Comparison of ENCODE assay signal across 14 cellular contexts in the genomic region with DNA sequence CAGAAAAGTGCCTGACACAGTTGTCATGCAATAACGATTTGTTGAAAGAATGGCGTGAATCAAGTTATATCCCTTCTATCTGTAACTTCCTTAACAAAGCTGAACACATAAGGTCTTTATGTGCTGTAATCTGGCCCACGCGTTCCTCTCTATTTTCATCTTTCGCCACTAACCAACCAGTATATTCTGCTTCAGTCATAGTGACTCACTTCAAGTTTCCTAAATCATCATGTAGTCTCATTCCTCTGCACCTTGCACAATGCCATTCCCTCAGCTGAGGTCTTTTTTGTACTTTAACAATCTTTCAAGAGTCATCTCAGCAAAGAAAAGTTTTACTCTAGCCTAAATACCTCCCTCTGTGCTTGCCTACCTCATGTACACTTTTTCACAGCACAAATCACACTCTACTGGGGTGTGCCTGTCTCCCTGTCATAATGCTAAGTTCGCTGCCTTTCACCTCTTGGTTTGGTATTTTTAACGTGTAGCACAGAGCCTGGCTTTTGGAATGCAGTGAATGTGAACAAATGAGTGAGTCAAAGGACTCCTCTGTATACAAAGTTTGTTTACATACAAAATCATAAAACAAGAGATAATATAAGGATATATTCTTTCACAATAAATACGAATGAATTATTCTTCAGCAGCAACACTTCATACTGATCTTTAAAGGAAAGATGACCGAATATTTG. TPM values are rescaled to one million over a fixed set of nuclear protein-coding genes. Genes with fewer than 3 reads are reported as not detected.
DNase-seq lines count a peak whose midpoint lies in the region; ATAC-seq and TF ChIP-seq lines count a peak whose summit lies in the region.
"Had no signal": no experiment of that assay in that cellular context is flagged by ENCODE, and none has a peak within 500 bp of the region (broad histone marks: within the 10 kb centered on the region; RNA-seq: fewer than 3 reads in every experiment).

No MANE protein-coding gene starts in this region.

- no peak overlapping the region for H3K18ac ChIP-seq in trophoblast cell (ENCODE audit: low read length)

- H3K27me3 ChIP-seq in brain microvascular endothelial cell (replicated peaks) (no peaks in the 10 kb centered on the region), trophoblast cell (ENCODE audit: insufficient read depth, low read length) (no peaks in the 10 kb centered on the region)

- in situ Hi-C loops in brain microvascular endothelial cell (cut with HindIII; ENCODE audit: low pct_ligation_motif_present, low sequenced_read_pairs), result no loop called here

- H2AFZ ChIP-seq in trophoblast cell (ENCODE audit: insufficient read depth, low read length, poor library complexity), result no peak overlapping the region

- no peak overlapping the region for H3K9ac ChIP-seq in trophoblast cell (ENCODE audit: low read length)

- H3K27me3 Mint-ChIP-seq in T-cell, result peaks cover 5 to 7% of the 10 kb centered on the region in 2 donors
- H3K27me3 Mint-ChIP-seq in stimulated activated naive B cell treated with anti-CD40 and anti-IgM and Interleukin-4, amounts not matched to agents 10 μg/mL and 1 μg/mL and 100 μg/mL, for 72 hours, result peaks cover 0 to 11% of the 10 kb centered on the region in 2 donors
- H3K27me3 Mint-ChIP-seq: activated naive CD8-positive, alpha-beta T cell had no signal

- no peak overlapping the region for H4K12ac ChIP-seq in trophoblast cell (ENCODE audit: low read depth, low read length)

- H3K36me3 ChIP-seq in brain microvascular endothelial cell (replicated peaks) (no peaks in the 10 kb centered on the region), trophoblast cell (ENCODE audit: control insufficient read depth in 1 of 2, insufficient read depth in 2 of 2, low read length in 2 of 2) (no peaks in the 10 kb centered on the region)
- H3K36me3 ChIP-seq: thoracic aorta had no signal

- H3K23ac ChIP-seq in trophoblast cell (ENCODE audit: low read length), result no peak overlapping the region

- peaks cover 6% of the 10 kb centered on the region for H3K79me1 ChIP-seq in trophoblast cell (ENCODE audit: low read length)

- H3K14ac ChIP-seq in trophoblast cell (ENCODE audit: low read length), result no peak overlapping the region

- no peak overlapping the region for H2AK5ac ChIP-seq in trophoblast cell (ENCODE audit: low read length)

- H3K4me2 ChIP-seq in trophoblast cell (ENCODE audit: low read length), result no peak overlapping the region

- no peak for TF ChIP-seq CTCF in brain microvascular endothelial cell (IDR thresholded peaks at IDR 0.05; ENCODE audit: low read depth, low read length, missing control alignments)

- no peak overlapping the region for H3K4me3 ChIP-seq in brain microvascular endothelial cell (ENCODE audit: low read depth, low read length)
- H3K4me3 ChIP-seq in trophoblast cell (ENCODE audit: low read depth, low read length), result no peak overlapping the region
- H3K4me3 ChIP-seq: coronary artery, thoracic aorta had no signal

- no peak overlapping the region for H3K27ac Mint-ChIP-seq in T-cell
- no peak overlapping the region for H3K27ac Mint-ChIP-seq in stimulated activated naive B cell treated with anti-CD40 and anti-IgM and Interleukin-4, amounts not matched to agents 10 μg/mL and 1 μg/mL and 100 μg/mL, for 72 hours

- no CpG with 5 or more reads among the region's 9 CpGs for WGBS in trophoblast cell (ENCODE audit: extremely low coverage, insufficient coverage, insufficient read length)

- peaks cover 7% of the 10 kb centered on the region for H3K79me2 ChIP-seq in trophoblast cell (ENCODE audit: control insufficient read depth, insufficient read depth, low read length, poor library complexity)

- CTCF ChIA-PET in T-cell (lab: Charles Lee), result interaction anchor here in 1 of 2 donors (0.6 kb wide), 1 partner anchor 12 kb away, joined by 3 read pairs; no protein-coding TSS in a partner anchor

- H3K9me3 Mint-ChIP-seq in T-cell, result no peaks in the 10 kb centered on the region
- no peaks in the 10 kb centered on the region for H3K9me3 Mint-ChIP-seq in stimulated activated naive B cell treated with anti-CD40 and anti-IgM and Interleukin-4, amounts not matched to agents 10 μg/mL and 1 μg/mL and 100 μg/mL, for 72 hours

- no peak overlapping the region for H4K8ac ChIP-seq in trophoblast cell (ENCODE audit: low read depth, low read length)

- POLR2A ChIA-PET in T-cell (lab: Charles Lee), result interaction anchor here (0.6 to 0.8 kb wide), 3 partner anchors 12 to 448 kb away, joined by 3 read pairs; no protein-coding TSS in a partner anchor

- no peaks in the 10 kb centered on the region for H3K9me3 ChIP-seq in trophoblast cell (ENCODE audit: insufficient read depth, low read depth, low read length)
- H3K9me3 ChIP-seq: thoracic aorta had no signal

- peak overlapping the region; percentile 38 for H2BK120ac ChIP-seq in trophoblast cell (ENCODE audit: insufficient read depth, low read length, poor library complexity)

- DNase-seq in ELR (ENCODE audit: low read depth), result peak; percentile 86
- DNase-seq in MV-4-11 (lab: John Stamatoyannopoulos, UW), result peak; percentile 93
- peak; percentile 20 for DNase-seq in brain microvascular endothelial cell
- peak; percentile 84 to 89 for DNase-seq in trophoblast cell
- no peak for DNase-seq in T-cell
- no peak for DNase-seq in stimulated activated naive B cell treated with anti-CD40 and anti-IgM and Interleukin-4, amounts not matched to agents 10 μg/mL and 1 μg/mL and 100 μg/mL, for 72 hours
- DNase-seq: foreskin melanocyte, islet precursor cell, NCI-H2029 had no signal

- no peaks in the 10 kb centered on the region for H3K36me3 Mint-ChIP-seq in T-cell
- no peaks in the 10 kb centered on the region for H3K36me3 Mint-ChIP-seq in stimulated activated naive B cell treated with anti-CD40 and anti-IgM and Interleukin-4, amounts not matched to agents 10 μg/mL and 1 μg/mL and 100 μg/mL, for 72 hours
- H3K36me3 Mint-ChIP-seq: activated naive CD8-positive, alpha-beta T cell had no signal

- no peak overlapping the region for H2BK5ac ChIP-seq in trophoblast cell (ENCODE audit: low read depth, low read length, poor library complexity)

- H3K27ac ChIP-seq in brain microvascular endothelial cell, result no peak overlapping the region
- peak overlapping the region; percentile 39 for H3K27ac ChIP-seq in trophoblast cell (ENCODE audit: low read depth, low read length)
- H3K27ac ChIP-seq: coronary artery, thoracic aorta had no signal

- H3K4me3 Mint-ChIP-seq in T-cell, result no peak overlapping the region
- no peak overlapping the region for H3K4me3 Mint-ChIP-seq in stimulated activated naive B cell treated with anti-CD40 and anti-IgM and Interleukin-4, amounts not matched to agents 10 μg/mL and 1 μg/mL and 100 μg/mL, for 72 hours
- H3K4me3 Mint-ChIP-seq: activated naive CD8-positive, alpha-beta T cell had no signal

- no peak overlapping the region for H4K91ac ChIP-seq in trophoblast cell (ENCODE audit: low read depth, low read length)

- ATAC-seq in T-cell (replicated peaks in 1 of 4) (no peak), HG03439 (IDR thresholded peaks at IDR 0.05; ENCODE audit: unreplicated experiment) (no peak)
- no peak for ATAC-seq in stimulated activated naive B cell treated with anti-CD40 and anti-IgM and Interleukin-4, amounts not matched to agents 10 μg/mL and 1 μg/mL and 100 μg/mL, for 72 hours (replicated peaks)
- ATAC-seq: sciatic nerve had no signal

- no peaks in the 10 kb centered on the region for H3K4me1 ChIP-seq in trophoblast cell (ENCODE audit: control insufficient read depth in 1 of 2, insufficient read depth in 2 of 2, low read length in 2 of 2)

- H3K4me1 Mint-ChIP-seq in T-cell, result peaks cover 20 to 22% (median 20%) of the 10 kb centered on the region in 3 donors
- H3K4me1 Mint-ChIP-seq in stimulated activated naive B cell treated with anti-CD40 and anti-IgM and Interleukin-4, amounts not matched to agents 10 μg/mL and 1 μg/mL and 100 μg/mL, for 72 hours, result peaks cover 9 to 14% of the 10 kb centered on the region in 2 donors

- H2BK12ac ChIP-seq in trophoblast cell (ENCODE audit: low read length), result no peak overlapping the region

- H3K4ac ChIP-seq in trophoblast cell (ENCODE audit: low read depth, low read length), result no peak overlapping the region

RNA-seq across cellular contexts. Expression of gene CMAS, which starts 2.9 kb away (rescaled TPM):
- polyA plus RNA-seq in trophoblast cell (2013), result 53.8 and 54.3 TPM in 2 replicates
- 10 to 100 TPM; 10.4 to 22.2 (median 18.5) TPM for total RNA-seq in T-cell

Comparison
In these comparisons a context has a peak if more than half of its experiments do, and no peak if none do; other contexts are left out.
1. DNase-seq: peak in ELR (single experiment), MV-4-11 (single experiment), brain microvascular endothelial cell (single experiment) and trophoblast cell (2 of 2); none in T-cell (0 of 34) and stimulated activated naive B cell treated with anti-CD40 and anti-IgM and Interleukin-4, amounts not matched to agents 10 μg/mL and 1 μg/mL and 100 μg/mL, for 72 hours (single experiment).